In genomic region chr10:27505537-27505936, GRCh38 we compare ENCODE assay signal across 7 cellular contexts. TPM values are rescaled to one million over a fixed set of nuclear protein-coding genes. Genes with fewer than 3 reads are reported as not detected.
DNase-seq lines count a peak whose midpoint lies in the region; ATAC-seq and TF ChIP-seq lines count a peak whose summit lies in the region.
"Not testable (repeated sequence)": the region's sequence is repeated elsewhere in the genome, so short reads cannot be mapped to it uniquely, and the experiment has no call there.

No MANE protein-coding gene starts in this region.

- not testable (repeated sequence) for H3K9ac ChIP-seq in OCI-LY1 (ENCODE audit: low read length)
- H3K9ac ChIP-seq in skeletal muscle tissue (ENCODE audit: low read depth in 1 of 3, low read length in 3 of 3): peak overlapping the region in 1 of 3 donors; percentile 98

- CTCF ChIA-PET in activated CD8-positive, alpha-beta memory T cell treated with anti-CD3 and anti-CD28 coated beads, Interleukin-2, amount 10 ng/mL, durations not matched to agents 7 days and 5 days (lab: Charles Lee): interaction anchor here (1.3 to 2.1 kb wide), 2 partner anchors 59 to 255 kb away, joined by 4 to 6 read pairs; no protein-coding TSS in a partner anchor

- H4K20me1 ChIP-seq in OCI-LY1 (ENCODE audit: insufficient read depth, low read length): not testable (repeated sequence)

- not testable (repeated sequence) for H3K27me3 Mint-ChIP-seq in activated CD8-positive, alpha-beta memory T cell treated with anti-CD3 and anti-CD28 coated beads, Interleukin-2, amount 10 ng/mL, durations not matched to agents 7 days and 5 days; naive thymus-derived CD8-positive, alpha-beta T cell

- not testable (repeated sequence) for H3K27me3 ChIP-seq in GM06990 (replicated peaks; ENCODE audit: control insufficient read depth, insufficient read depth, low read length); OCI-LY1 (ENCODE audit: insufficient read depth, low read length); breast epithelium; skeletal muscle tissue (ENCODE audit: control insufficient read depth in 3 of 3, insufficient read depth in 3 of 3, low read length in 3 of 3)

- H3K27ac Mint-ChIP-seq in activated CD8-positive, alpha-beta memory T cell treated with anti-CD3 and anti-CD28 coated beads, Interleukin-2, amount 10 ng/mL, durations not matched to agents 7 days and 5 days: not testable (repeated sequence)
- H3K27ac Mint-ChIP-seq in naive thymus-derived CD8-positive, alpha-beta T cell: peak overlapping the region in 8 of 10 donors; percentile 8 to 75 (median 60)

- H3K36me3 ChIP-seq in GM06990 (ENCODE audit: control insufficient read depth, insufficient read depth, low read length); breast epithelium; skeletal muscle tissue (ENCODE audit: control insufficient read depth in 3 of 3, insufficient read depth in 3 of 3, low read length in 3 of 3): not testable (repeated sequence)
- H3K36me3 ChIP-seq in OCI-LY1 (ENCODE audit: insufficient read depth, low read length): peaks cover 12% of the 10 kb centered on the region

- intact Hi-C loops in breast epithelium (cut with DNase I; ENCODE audit: low total_unique reads): not testable (repeated sequence)

- TF ChIP-seq CTCF in GM06990 (IDR thresholded peaks at IDR 0.05; ENCODE audit: insufficient read depth, low read length, poor library complexity, severe bottlenecking); OCI-LY1 (IDR thresholded peaks at IDR 0.05; ENCODE audit: low read length); breast epithelium (IDR thresholded peaks at IDR 0.05); foreskin fibroblast (IDR thresholded peaks at IDR 0.05; ENCODE audit: low read depth, low read length): not testable (repeated sequence)

- H3K4me1 Mint-ChIP-seq in activated CD8-positive, alpha-beta memory T cell treated with anti-CD3 and anti-CD28 coated beads, Interleukin-2, amount 10 ng/mL, durations not matched to agents 7 days and 5 days: peaks cover 53% of the 10 kb centered on the region
- peaks cover 31 to 66% (median 64%) of the 10 kb centered on the region in 4 donors for H3K4me1 Mint-ChIP-seq in naive thymus-derived CD8-positive, alpha-beta T cell

- not testable (repeated sequence) for H3K9me2 ChIP-seq in OCI-LY1 (ENCODE audit: low read depth, low read length)

- not testable (repeated sequence) for H3F3A ChIP-seq in OCI-LY1 (ENCODE audit: insufficient read depth, low read length)

- not testable (repeated sequence) for H2AFZ ChIP-seq in OCI-LY1 (ENCODE audit: low read length)

- not testable (repeated sequence) for ATAC-seq in activated CD8-positive, alpha-beta memory T cell treated with anti-CD3 and anti-CD28 coated beads, Interleukin-2, amount 10 ng/mL, durations not matched to agents 7 days and 5 days; naive thymus-derived CD8-positive, alpha-beta T cell

- H3K9me3 ChIP-seq in OCI-LY1 (ENCODE audit: low read length); breast epithelium; skeletal muscle tissue (ENCODE audit: control insufficient read depth in 3 of 3, low read length in 3 of 3): not testable (repeated sequence)

- H3K9me3 Mint-ChIP-seq in activated CD8-positive, alpha-beta memory T cell treated with anti-CD3 and anti-CD28 coated beads, Interleukin-2, amount 10 ng/mL, durations not matched to agents 7 days and 5 days (ENCODE audit: low read depth); naive thymus-derived CD8-positive, alpha-beta T cell: not testable (repeated sequence)

- not testable (repeated sequence) for H3K27ac ChIP-seq in OCI-LY1 (ENCODE audit: low read depth, low read length, poor library complexity, severe bottlenecking); skeletal muscle tissue (ENCODE audit: low read depth, low read length)
- peak overlapping the region in 1 of 2 donors; percentile 96 for H3K27ac ChIP-seq in breast epithelium

- H3K36me3 Mint-ChIP-seq in activated CD8-positive, alpha-beta memory T cell treated with anti-CD3 and anti-CD28 coated beads, Interleukin-2, amount 10 ng/mL, durations not matched to agents 7 days and 5 days: peaks cover 15% of the 10 kb centered on the region
- H3K36me3 Mint-ChIP-seq in naive thymus-derived CD8-positive, alpha-beta T cell: peaks cover 0 to 26% (median 8%) of the 10 kb centered on the region in 3 donors

- POLR2A ChIA-PET in naive thymus-derived CD8-positive, alpha-beta T cell (lab: Charles Lee): interaction anchor here (1.3 to 2.5 kb wide), 2 partner anchors 41 to 862 kb away, joined by 3 to 19 read pairs; no protein-coding TSS in a partner anchor

- DNase-seq in GM06990 (ENCODE audit: extremely low read depth, insufficient read length); activated CD8-positive, alpha-beta memory T cell treated with anti-CD3 and anti-CD28 coated beads, Interleukin-2, amount 10 ng/mL, durations not matched to agents 7 days and 5 days; breast epithelium (ENCODE audit: low spot score in 2 of 2); foreskin fibroblast; naive thymus-derived CD8-positive, alpha-beta T cell: not testable (repeated sequence)

- H3K4me3 ChIP-seq in GM06990 (replicated peaks; ENCODE audit: low read depth, low read length): peak overlapping the region; percentile 38
- H3K4me3 ChIP-seq in OCI-LY1 (ENCODE audit: low read depth, low read length, poor library complexity, severe bottlenecking): peak overlapping the region; percentile 72
- peak overlapping the region; percentile 71 to 86 (median 79) for H3K4me3 ChIP-seq in breast epithelium
- peak overlapping the region; percentile 86 to 92 for H3K4me3 ChIP-seq in foreskin fibroblast (ENCODE audit: low read depth in 1 of 2, low read length in 2 of 2)
- peak overlapping the region in 2 of 3 donors; percentile 42 to 93 for H3K4me3 ChIP-seq in skeletal muscle tissue (ENCODE audit: low read length in 3 of 3)

- H3K4me2 ChIP-seq in OCI-LY1 (ENCODE audit: low read length): peak overlapping the region; percentile 92

- not testable (repeated sequence) for TF ChIP-seq POLR2A in breast epithelium (IDR thresholded peaks at IDR 0.05)

- H3K4me1 ChIP-seq in OCI-LY1 (ENCODE audit: insufficient read depth, low read length, severe bottlenecking): peaks cover 24% of the 10 kb centered on the region
- H3K4me1 ChIP-seq in breast epithelium: peaks cover 0 to 11% of the 10 kb centered on the region in 2 donors
- peaks cover 7 to 20% (median 18%) of the 10 kb centered on the region in 3 donors for H3K4me1 ChIP-seq in skeletal muscle tissue (ENCODE audit: control insufficient read depth in 3 of 3, insufficient read depth in 3 of 3, low read length in 3 of 3)

- peaks cover 59% of the 10 kb centered on the region for H3K79me2 ChIP-seq in OCI-LY1 (ENCODE audit: insufficient read depth, low read length)

- peak overlapping the region; percentile 61 for H3K4me3 Mint-ChIP-seq in activated CD8-positive, alpha-beta memory T cell treated with anti-CD3 and anti-CD28 coated beads, Interleukin-2, amount 10 ng/mL, durations not matched to agents 7 days and 5 days
- peak overlapping the region; percentile 64 to 100 (median 81) for H3K4me3 Mint-ChIP-seq in naive thymus-derived CD8-positive, alpha-beta T cell

RNA-seq across cellular contexts. Expression of gene RAB18, which starts 1.4 kb away (rescaled TPM):
- total RNA-seq in activated CD8-positive, alpha-beta memory T cell treated with anti-CD3 and anti-CD28 coated beads, Interleukin-2, amount 10 ng/mL, durations not matched to agents 7 days and 5 days: 10 to 100 TPM; 52.3 to 61.2 TPM
- 10 to 100 TPM; 40.3 to 68.6 (median 43.4) TPM for total RNA-seq in breast epithelium
- 10 to 100 TPM; 79.8 to 83.2 TPM for total RNA-seq in naive thymus-derived CD8-positive, alpha-beta T cell
- 10 to 100 TPM; 65.4 to 82.4 (median 76.3) TPM for polyA plus RNA-seq in naive thymus-derived CD8-positive, alpha-beta T cell
- 40.2 TPM for total RNA-seq in skeletal muscle tissue

Comparison
In these comparisons a context has a peak if more than half of its experiments do, and no peak if none do; other contexts are left out.
1. H3K4me3 ChIP-seq: peak in every context shown above with its lines; median percentile 89 in foreskin fibroblast; 79 in breast epithelium; 72 in OCI-LY1; 68 in skeletal muscle tissue; 38 in GM06990.